ENCODE assay signal across 8 cellular contexts in the genomic region with DNA sequence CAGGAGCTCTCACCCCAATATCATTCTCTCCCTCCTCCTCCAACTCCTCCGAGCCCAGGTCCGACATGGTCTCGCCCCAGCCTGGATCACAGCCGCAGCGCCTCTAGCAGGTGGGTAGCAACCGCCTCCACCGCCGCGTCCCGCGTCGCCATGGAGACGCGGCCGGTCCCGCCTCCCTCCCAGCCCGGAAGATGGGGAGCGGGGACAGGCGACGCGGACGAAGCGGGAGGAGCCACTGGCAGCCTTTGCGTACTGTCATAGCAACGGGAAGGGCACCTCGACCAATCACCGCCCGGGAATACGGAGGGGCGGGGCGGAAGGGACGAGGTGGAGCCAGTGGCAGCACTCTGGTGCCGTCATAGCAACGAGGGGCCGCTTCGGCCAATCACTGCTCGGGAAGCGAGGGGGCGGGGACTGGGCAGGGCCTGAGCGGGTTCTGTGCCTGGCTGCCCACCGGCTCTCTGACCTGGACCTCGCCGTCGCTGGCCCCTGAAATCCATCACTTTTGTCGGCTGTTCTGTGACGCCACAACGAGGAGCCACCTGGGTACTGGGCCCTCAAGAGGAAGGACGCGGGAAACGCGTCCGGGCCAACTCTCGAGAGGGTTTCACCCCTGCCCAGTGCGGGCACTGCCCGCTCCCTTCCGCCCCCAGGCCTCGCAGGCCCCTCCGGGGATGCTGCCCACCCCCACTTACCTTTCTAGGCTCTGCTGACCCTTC. TPM values are rescaled to one million over a fixed set of nuclear protein-coding genes. Genes with fewer than 3 reads are reported as not detected.
DNase-seq lines count a peak whose midpoint lies in the region; ATAC-seq and TF ChIP-seq lines count a peak whose summit lies in the region.

A gene (minus strand): TSS at position 105 of the 719 bp plus-strand sequence. CDS start 38 bp downstream, at position 67.

- peaks cover 15% of the 10 kb centered on the region for H3K27me3 Mint-ChIP-seq in nephron (ENCODE audit: low read depth)

- H3K4me1 ChIP-seq in HAP-1, result no peaks in the 10 kb centered on the region

- H3K4me3 Mint-ChIP-seq in nephron, result peak within 1 kb of the TSS; percentile 87 to 92 (median 87)

- H3K4me3 ChIP-seq in HAP-1, result peak within 1 kb of the TSS; percentile 41
- peak within 1 kb of the TSS; percentile 58 for H3K4me3 ChIP-seq in MG63

- H3K4me1 Mint-ChIP-seq in nephron, result peaks cover 10% of the 10 kb centered on the region

- H3K9me3 Mint-ChIP-seq in nephron, result no peaks in the 10 kb centered on the region

- in situ Hi-C loops in G401 (cut with HindIII; ENCODE audit: low sequenced_read_pairs), result no loop called here
- in situ Hi-C loops in HAP-1 (cut with MboI; ENCODE audit: low sequenced_read_pairs), result no loop called here

- DNase-seq in G401 (ENCODE audit: low spot score), result peak; percentile 100
- peak; percentile 97 to 99 for DNase-seq in HAP-1 (ENCODE audit: low spot score in 2 of 2)
- peak; percentile 99 for DNase-seq in MG63
- DNase-seq in SHP77 (lab: John Stamatoyannopoulos, UW), result peak; percentile 96 to 97
- DNase-seq in activated gamma-delta T cell (lab: John Stamatoyannopoulos, UW), result peak; percentile 97
- peak; percentile 97 for DNase-seq in fibroblast of the conjunctiva (ENCODE audit: low read depth)
- peak; percentile 100 for DNase-seq in stimulated activated naive CD8-positive, alpha-beta T cell treated with anti-CD3 and anti-CD28 coated beads, Interleukin-15, Interleukin-2, amounts not matched to agents 100 U/mL and 50 U/mL, for 24 hours

- H3K27me3 ChIP-seq in HAP-1 (ENCODE audit: low read depth) (0 out of 2 replicates have a peak, but pooled peaks cover 5% of the 10 kb centered on the region), MG63 (peaks cover 4% of the 10 kb centered on the region; the same call in 1 of the 2 replicates)

- peak; percentile 99 for ATAC-seq in stimulated activated naive CD8-positive, alpha-beta T cell treated with anti-CD3 and anti-CD28 coated beads, Interleukin-15, Interleukin-2, amounts not matched to agents 100 U/mL and 50 U/mL, for 24 hours

- no peaks in the 10 kb centered on the region for H3K36me3 Mint-ChIP-seq in nephron (ENCODE audit: low read depth)

- peak in 1 of 3 experiments; percentile 23 for TF ChIP-seq CTCF in nephron (IDR thresholded peaks at IDR 0.05; ENCODE audit: unreplicated experiment in 3 of 3)

- H3K27ac Mint-ChIP-seq in nephron, result peak within 1 kb of the TSS; percentile 47 to 87 (median 51)

- H3K9me3 ChIP-seq in HAP-1 (no peaks in the 10 kb centered on the region), MG63 (no peaks in the 10 kb centered on the region)

- H3K36me3 ChIP-seq in HAP-1 (replicated peaks) (no peaks in the 10 kb centered on the region), MG63 (no peaks in the 10 kb centered on the region)

RNA-seq across cellular contexts. Expression of the gene that starts here (rescaled TPM):
- total RNA-seq in G401 (2014; rRNA removed; shearing (Covaris generic)), result 0.41 TPM in 1 of 2 replicates, not detected in the other
- not detected in 2 replicates for total RNA-seq in MG63 (2014; rRNA removed; shearing (Covaris generic); ENCODE audit: low replicate concordance)

Comparison
In these comparisons a context has a peak if more than half of its experiments do, and no peak if none do; other contexts are left out.
1. Peak in every context shown above with its lines: DNase-seq, ATAC-seq and H3K4me3 ChIP-seq.
2. Peak in DNase-seq in G401; RNA of the gene not detected or under 1 TPM.
3. Peak in DNase-seq and H3K4me3 ChIP-seq in MG63; RNA of the gene not detected or under 1 TPM.